8 cellular contexts compared by ENCODE assay signal in the genomic region with DNA sequence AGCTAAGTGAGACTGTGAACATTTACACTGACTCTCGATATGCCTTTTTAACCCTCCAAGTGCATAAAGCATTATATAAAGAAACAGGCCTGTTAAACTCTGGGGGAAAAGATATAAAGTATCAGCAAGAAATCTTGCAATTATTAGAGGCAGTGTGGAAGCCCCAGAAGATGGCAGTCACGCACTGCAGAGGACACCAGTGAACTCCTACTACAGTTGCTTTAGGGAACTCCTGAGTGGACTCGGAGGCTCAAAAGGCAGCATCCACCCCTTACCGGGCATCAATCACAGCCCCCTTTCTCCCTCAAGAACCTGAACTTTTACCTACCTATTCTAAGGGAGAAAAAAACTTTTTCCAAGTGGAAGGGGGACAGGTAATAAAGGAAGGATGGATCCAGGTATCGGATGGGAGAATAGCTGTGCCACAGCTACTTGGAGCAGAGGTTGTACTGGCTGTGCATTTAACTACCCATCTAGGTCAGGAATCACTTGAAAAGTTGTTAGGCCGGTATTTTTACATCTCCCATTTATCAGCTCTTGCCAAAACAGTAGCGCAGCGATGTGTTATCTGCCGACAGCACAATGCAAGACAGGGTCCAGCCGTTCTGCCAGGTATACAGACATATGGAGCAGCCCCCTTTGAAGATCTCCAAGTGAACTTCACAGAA.
DNase-seq lines count a peak whose midpoint lies in the region; ATAC-seq and TF ChIP-seq lines count a peak whose summit lies in the region.

No MANE protein-coding gene starts in this region.

- H3K36me3 ChIP-seq in lower lobe of right lung (no peaks in the 10 kb centered on the region), thoracic aorta (no peaks in the 10 kb centered on the region)

- H3K4me3 ChIP-seq in lower lobe of right lung (no peak overlapping the region), thoracic aorta (no peak overlapping the region)

- DNase-seq in NCI-H1105 (lab: John Stamatoyannopoulos, UW) (peak; percentile 18), amygdala (lab: John Stamatoyannopoulos, UW) (peak in 44 of 56 donors; percentile 0 to 78 (median 30)), lower lobe of right lung (no peak), thoracic aorta (ENCODE audit: low spot score) (no peak), DMS153 (lab: John Stamatoyannopoulos, UW) (no peak)

- H3K9me3 ChIP-seq in lower lobe of right lung, result no peaks in the 10 kb centered on the region
- no peaks in the 10 kb centered on the region for H3K9me3 ChIP-seq in thoracic aorta

- H3K27me3 ChIP-seq in lower lobe of right lung (ENCODE audit: low read depth) (no peaks in the 10 kb centered on the region), thoracic aorta (replicated peaks; ENCODE audit: insufficient read depth) (no peaks in the 10 kb centered on the region)

- peak; percentile 51 for TF ChIP-seq CTCF in C4-2B (conservative IDR thresholded peaks at IDR 0.05)
- TF ChIP-seq CTCF in lower lobe of right lung (IDR thresholded peaks at IDR 0.05), result peak; percentile 52
- TF ChIP-seq CTCF in thoracic aorta (IDR thresholded peaks at IDR 0.05), result peak; percentile 22

- H3K4me1 ChIP-seq in lower lobe of right lung (peaks cover 3% of the 10 kb centered on the region), thoracic aorta (ENCODE audit: control insufficient read depth in 1 of 2, low read depth in 2 of 2) (no peaks in the 10 kb centered on the region)

- intact Hi-C loops in lower lobe of right lung (cut with DNase I), result no loop called here

- ATAC-seq in lower lobe of right lung, result peak; percentile 79 to 85
- no peak for ATAC-seq in thoracic aorta (ENCODE audit: insufficient number of reproducible peaks, low FRiP score, low read depth)
- no peak for ATAC-seq in HG03097 (IDR thresholded peaks at IDR 0.05; ENCODE audit: low FRiP score, unreplicated experiment)
- ATAC-seq in GM21723 (IDR thresholded peaks at IDR 0.05; ENCODE audit: unreplicated experiment), result no peak

- H3K27ac ChIP-seq in C4-2B (no peak overlapping the region), lower lobe of right lung (no peak overlapping the region), thoracic aorta (no peak overlapping the region)

Comparison
In these comparisons a context has a peak if more than half of its experiments do, and no peak if none do; other contexts are left out.
1. DNase-seq: peak in NCI-H1105 (single experiment) and amygdala (44 of 56); none in lower lobe of right lung (single experiment), thoracic aorta (single experiment) and DMS153 (single experiment).
2. ATAC-seq: peak in lower lobe of right lung (2 of 2); none in thoracic aorta (single experiment), HG03097 (single experiment) and GM21723 (single experiment).
3. Peak in every context shown above with its lines, with median percentiles within 50 percentile points of each other: CTCF ChIP-seq.